ENCODE assay signal across 1 cellular context in the genomic region with DNA sequence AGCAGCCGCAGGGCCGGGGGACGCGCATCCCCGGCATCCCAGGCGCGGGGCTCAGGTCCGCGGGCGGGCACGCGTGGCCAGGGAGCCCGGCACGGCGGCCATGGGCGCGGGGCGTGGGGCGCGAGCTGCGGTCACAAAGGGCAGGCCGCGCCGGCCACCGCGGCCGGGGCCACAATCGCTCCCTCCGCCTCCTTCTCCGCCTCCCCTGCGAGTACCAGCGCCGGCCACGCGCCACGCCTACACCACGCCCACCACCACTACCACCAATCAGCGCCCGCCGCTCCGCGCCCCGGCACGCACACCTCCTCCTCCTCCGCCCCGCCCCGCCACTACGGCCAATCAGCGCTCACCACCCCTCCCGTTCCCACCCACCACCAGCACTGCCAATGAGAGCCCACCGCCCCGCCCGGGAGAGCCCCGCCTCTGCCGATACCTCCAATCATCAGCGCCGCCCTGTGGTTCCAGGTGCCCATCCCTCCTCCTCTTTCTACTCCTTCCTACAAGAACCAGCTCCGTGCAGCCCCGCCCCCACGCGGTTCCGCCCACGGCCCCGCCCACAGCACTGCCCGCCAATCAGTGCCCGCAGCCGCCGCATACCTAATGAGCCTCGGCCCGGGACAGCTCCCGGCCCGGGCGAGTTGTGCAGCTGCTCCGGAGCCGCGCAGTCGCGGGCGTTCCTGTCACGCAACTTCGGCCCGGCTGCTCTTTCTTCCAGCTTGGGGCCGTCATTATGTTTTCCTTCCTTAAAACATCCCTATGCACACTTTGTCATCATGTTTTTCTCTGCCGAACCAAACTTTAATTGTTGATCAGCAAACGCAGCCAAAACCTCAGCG.
TF ChIP-seq lines count a peak whose summit lies in the region.

A gene (minus strand): TSS at position 213 of the 836 bp plus-strand sequence. CDS start 232 bp downstream, outside the sequence.

TF ChIP-seq in SK-N-SH, 30 proteins besides CTCF, POLR2A, EP300 and RAD21 (continued from another document):
- TF ChIP-seq, protein P1, sequence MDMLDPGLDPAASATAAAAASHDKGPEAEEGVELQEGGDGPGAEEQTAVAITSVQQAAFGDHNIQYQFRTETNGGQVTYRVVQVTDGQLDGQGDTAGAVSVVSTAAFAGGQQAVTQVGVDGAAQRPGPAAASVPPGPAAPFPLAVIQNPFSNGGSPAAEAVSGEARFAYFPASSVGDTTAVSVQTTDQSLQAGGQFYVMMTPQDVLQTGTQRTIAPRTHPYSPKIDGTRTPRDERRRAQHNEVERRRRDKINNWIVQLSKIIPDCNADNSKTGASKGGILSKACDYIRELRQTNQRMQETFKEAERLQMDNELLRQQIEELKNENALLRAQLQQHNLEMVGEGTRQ (IDR thresholded peaks at IDR 0.05; ENCODE audit: borderline replicate concordance, low read depth, low read length), result no peak
- TF ChIP-seq, protein P2, sequence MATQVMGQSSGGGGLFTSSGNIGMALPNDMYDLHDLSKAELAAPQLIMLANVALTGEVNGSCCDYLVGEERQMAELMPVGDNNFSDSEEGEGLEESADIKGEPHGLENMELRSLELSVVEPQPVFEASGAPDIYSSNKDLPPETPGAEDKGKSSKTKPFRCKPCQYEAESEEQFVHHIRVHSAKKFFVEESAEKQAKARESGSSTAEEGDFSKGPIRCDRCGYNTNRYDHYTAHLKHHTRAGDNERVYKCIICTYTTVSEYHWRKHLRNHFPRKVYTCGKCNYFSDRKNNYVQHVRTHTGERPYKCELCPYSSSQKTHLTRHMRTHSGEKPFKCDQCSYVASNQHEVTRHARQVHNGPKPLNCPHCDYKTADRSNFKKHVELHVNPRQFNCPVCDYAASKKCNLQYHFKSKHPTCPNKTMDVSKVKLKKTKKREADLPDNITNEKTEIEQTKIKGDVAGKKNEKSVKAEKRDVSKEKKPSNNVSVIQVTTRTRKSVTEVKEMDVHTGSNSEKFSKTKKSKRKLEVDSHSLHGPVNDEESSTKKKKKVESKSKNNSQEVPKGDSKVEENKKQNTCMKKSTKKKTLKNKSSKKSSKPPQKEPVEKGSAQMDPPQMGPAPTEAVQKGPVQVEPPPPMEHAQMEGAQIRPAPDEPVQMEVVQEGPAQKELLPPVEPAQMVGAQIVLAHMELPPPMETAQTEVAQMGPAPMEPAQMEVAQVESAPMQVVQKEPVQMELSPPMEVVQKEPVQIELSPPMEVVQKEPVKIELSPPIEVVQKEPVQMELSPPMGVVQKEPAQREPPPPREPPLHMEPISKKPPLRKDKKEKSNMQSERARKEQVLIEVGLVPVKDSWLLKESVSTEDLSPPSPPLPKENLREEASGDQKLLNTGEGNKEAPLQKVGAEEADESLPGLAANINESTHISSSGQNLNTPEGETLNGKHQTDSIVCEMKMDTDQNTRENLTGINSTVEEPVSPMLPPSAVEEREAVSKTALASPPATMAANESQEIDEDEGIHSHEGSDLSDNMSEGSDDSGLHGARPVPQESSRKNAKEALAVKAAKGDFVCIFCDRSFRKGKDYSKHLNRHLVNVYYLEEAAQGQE (IDR thresholded peaks at IDR 0.05; ENCODE audit: low read depth, low read length), result peak; percentile 73
- TF ChIP-seq FOSL2 (IDR thresholded peaks at IDR 0.05; ENCODE audit: borderline replicate concordance, low read depth) (no peak), RXRA (IDR thresholded peaks at IDR 0.05; ENCODE audit: borderline replicate concordance, low read depth) (no peak), SIN3A (IDR thresholded peaks at IDR 0.05; ENCODE audit: borderline replicate concordance, low read depth, low read length) (peak; percentile 71; the same call in 1 of the 2 replicates), TEAD4 (IDR thresholded peaks at IDR 0.05; ENCODE audit: borderline replicate concordance, insufficient read depth) (no peak), TAF1 (IDR thresholded peaks at IDR 0.05; ENCODE audit: borderline replicate concordance, low read depth, low read length) (peak; percentile 92), MXI1 (IDR thresholded peaks at IDR 0.05; ENCODE audit: low read depth, low read length) (peak; percentile 64)
- TF ChIP-seq, protein P3, sequence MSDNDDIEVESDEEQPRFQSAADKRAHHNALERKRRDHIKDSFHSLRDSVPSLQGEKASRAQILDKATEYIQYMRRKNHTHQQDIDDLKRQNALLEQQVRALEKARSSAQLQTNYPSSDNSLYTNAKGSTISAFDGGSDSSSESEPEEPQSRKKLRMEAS (IDR thresholded peaks at IDR 0.05; ENCODE audit: low read depth), result peak; percentile 14; the same call in 1 of the 2 replicates
- TF ChIP-seq, protein P4, sequence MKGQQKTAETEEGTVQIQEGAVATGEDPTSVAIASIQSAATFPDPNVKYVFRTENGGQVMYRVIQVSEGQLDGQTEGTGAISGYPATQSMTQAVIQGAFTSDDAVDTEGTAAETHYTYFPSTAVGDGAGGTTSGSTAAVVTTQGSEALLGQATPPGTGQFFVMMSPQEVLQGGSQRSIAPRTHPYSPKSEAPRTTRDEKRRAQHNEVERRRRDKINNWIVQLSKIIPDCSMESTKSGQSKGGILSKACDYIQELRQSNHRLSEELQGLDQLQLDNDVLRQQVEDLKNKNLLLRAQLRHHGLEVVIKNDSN (IDR thresholded peaks at IDR 0.05; ENCODE audit: borderline replicate concordance, low read depth), result no peak
TF ChIP-seq in SK-N-SH: peak in this region for 12.
